1 cellular context compared by ENCODE assay signal in the genomic region with DNA sequence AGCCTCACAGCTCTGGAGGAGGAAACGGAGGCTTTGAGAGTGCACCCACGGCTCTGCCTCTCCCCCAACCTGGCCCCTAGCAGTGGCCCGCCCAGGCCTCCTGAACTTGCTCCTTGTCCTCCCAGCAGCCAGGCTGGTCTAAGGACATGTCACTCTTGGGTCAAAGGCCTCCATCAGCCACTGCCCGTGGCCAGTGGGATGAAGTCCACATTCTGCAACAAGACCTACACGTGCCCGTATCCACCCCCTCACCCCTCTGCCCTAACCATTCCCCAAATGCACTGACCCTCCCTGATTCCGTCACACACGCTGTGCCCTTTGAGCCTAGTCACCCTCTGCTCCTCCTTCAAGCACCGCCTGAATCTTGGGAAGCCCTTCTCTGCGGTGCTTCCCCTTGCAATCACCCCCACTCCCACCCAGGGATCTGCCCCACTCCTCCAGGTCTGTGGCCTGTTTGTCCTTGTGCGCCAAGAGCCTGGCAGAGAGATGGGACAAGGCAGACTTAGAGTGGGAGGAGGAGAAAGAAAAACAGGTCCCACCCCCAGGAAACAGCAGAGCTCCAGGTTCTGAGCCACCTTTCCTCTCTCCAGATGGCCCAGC.
TF ChIP-seq lines count a peak whose summit lies in the region.

No MANE protein-coding gene starts in this region.

TF ChIP-seq in HepG2, 621 proteins besides CTCF, POLR2A, EP300 and RAD21:
- TF ChIP-seq YEATS2 (CRISPR knock-in tag; IDR thresholded peaks at IDR 0.05; ENCODE audit: borderline replicate concordance) (no peak), IRX3 (CRISPR knock-in tag; IDR thresholded peaks at IDR 0.05; ENCODE audit: borderline replicate concordance, low read depth) (no peak), SALL1 (CRISPR knock-in tag; IDR thresholded peaks at IDR 0.05) (no peak), MATR3 (CRISPR knock-in tag; IDR thresholded peaks at IDR 0.05) (no peak), ZNF550 (CRISPR knock-in tag; IDR thresholded peaks at IDR 0.05; ENCODE audit: borderline replicate concordance) (no peak), DPF2 (CRISPR knock-in tag; IDR thresholded peaks at IDR 0.05; ENCODE audit: borderline replicate concordance, low read depth) (no peak), WIZ (CRISPR knock-in tag; IDR thresholded peaks at IDR 0.05) (no peak), BHLHE40 (IDR thresholded peaks at IDR 0.05; ENCODE audit: low read length) (0 out of 2 replicates have a peak, but pooled peaks have one; percentile 44), ZNF331 (CRISPR knock-in tag; IDR thresholded peaks at IDR 0.05) (no peak), ZBTB38 (CRISPR knock-in tag; IDR thresholded peaks at IDR 0.05) (peak; percentile 20; the same call in 1 of the 2 replicates), HNF4G (IDR thresholded peaks at IDR 0.05; ENCODE audit: borderline replicate concordance, low read depth, low read length) (no peak), HNF4G (CRISPR knock-in tag; IDR thresholded peaks at IDR 0.05; ENCODE audit: borderline replicate concordance, low read depth) (no peak), HNF4A (CRISPR knock-in tag; IDR thresholded peaks at IDR 0.05) (peak; percentile 57), BRCA1 (CRISPR knock-in tag; IDR thresholded peaks at IDR 0.05) (no peak), HMGA1 (CRISPR knock-in tag; conservative IDR thresholded peaks at IDR 0.05) (no peak)
- TF ChIP-seq, protein P1, sequence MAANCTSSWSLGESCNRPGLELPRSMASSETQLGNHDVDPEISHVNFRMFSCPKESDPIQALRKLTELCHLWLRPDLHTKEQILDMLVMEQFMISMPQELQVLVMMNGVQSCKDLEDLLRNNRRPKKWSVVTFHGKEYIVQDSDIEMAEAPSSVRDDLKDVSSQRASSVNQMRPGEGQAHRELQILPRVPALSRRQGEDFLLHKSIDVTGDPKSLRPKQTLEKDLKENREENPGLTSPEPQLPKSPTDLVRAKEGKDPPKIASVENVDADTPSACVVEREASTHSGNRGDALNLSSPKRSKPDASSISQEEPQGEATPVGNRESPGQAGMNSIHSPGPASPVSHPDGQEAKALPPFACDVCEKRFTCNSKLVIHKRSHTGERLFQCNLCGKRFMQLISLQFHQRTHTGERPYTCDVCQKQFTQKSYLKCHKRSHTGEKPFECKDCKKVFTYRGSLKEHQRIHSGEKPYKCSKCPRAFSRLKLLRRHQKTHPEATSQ (CRISPR knock-in tag; IDR thresholded peaks at IDR 0.05; ENCODE audit: borderline replicate concordance) = no peak
- TF ChIP-seq, protein P2, sequence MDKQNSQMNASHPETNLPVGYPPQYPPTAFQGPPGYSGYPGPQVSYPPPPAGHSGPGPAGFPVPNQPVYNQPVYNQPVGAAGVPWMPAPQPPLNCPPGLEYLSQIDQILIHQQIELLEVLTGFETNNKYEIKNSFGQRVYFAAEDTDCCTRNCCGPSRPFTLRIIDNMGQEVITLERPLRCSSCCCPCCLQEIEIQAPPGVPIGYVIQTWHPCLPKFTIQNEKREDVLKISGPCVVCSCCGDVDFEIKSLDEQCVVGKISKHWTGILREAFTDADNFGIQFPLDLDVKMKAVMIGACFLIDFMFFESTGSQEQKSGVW (CRISPR knock-in tag; IDR thresholded peaks at IDR 0.05; ENCODE audit: borderline replicate concordance) = no peak
- TF ChIP-seq, protein P3, sequence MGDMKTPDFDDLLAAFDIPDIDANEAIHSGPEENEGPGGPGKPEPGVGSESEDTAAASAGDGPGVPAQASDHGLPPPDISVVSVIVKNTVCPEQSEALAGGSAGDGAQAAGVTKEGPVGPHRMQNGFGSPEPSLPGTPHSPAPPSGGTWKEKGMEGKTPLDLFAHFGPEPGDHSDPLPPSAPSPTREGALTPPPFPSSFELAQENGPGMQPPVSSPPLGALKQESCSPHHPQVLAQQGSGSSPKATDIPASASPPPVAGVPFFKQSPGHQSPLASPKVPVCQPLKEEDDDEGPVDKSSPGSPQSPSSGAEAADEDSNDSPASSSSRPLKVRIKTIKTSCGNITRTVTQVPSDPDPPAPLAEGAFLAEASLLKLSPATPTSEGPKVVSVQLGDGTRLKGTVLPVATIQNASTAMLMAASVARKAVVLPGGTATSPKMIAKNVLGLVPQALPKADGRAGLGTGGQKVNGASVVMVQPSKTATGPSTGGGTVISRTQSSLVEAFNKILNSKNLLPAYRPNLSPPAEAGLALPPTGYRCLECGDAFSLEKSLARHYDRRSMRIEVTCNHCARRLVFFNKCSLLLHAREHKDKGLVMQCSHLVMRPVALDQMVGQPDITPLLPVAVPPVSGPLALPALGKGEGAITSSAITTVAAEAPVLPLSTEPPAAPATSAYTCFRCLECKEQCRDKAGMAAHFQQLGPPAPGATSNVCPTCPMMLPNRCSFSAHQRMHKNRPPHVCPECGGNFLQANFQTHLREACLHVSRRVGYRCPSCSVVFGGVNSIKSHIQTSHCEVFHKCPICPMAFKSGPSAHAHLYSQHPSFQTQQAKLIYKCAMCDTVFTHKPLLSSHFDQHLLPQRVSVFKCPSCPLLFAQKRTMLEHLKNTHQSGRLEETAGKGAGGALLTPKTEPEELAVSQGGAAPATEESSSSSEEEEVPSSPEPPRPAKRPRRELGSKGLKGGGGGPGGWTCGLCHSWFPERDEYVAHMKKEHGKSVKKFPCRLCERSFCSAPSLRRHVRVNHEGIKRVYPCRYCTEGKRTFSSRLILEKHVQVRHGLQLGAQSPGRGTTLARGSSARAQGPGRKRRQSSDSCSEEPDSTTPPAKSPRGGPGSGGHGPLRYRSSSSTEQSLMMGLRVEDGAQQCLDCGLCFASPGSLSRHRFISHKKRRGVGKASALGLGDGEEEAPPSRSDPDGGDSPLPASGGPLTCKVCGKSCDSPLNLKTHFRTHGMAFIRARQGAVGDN (CRISPR knock-in tag; IDR thresholded peaks at IDR 0.05) = peak; percentile 30; the same call in 1 of the 2 replicates
- TF ChIP-seq, protein P4, sequence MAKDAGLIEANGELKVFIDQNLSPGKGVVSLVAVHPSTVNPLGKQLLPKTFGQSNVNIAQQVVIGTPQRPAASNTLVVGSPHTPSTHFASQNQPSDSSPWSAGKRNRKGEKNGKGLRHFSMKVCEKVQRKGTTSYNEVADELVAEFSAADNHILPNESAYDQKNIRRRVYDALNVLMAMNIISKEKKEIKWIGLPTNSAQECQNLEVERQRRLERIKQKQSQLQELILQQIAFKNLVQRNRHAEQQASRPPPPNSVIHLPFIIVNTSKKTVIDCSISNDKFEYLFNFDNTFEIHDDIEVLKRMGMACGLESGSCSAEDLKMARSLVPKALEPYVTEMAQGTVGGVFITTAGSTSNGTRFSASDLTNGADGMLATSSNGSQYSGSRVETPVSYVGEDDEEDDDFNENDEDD (CRISPR knock-in tag; IDR thresholded peaks at IDR 0.05; ENCODE audit: borderline replicate concordance) = no peak
- TF ChIP-seq, protein P5, sequence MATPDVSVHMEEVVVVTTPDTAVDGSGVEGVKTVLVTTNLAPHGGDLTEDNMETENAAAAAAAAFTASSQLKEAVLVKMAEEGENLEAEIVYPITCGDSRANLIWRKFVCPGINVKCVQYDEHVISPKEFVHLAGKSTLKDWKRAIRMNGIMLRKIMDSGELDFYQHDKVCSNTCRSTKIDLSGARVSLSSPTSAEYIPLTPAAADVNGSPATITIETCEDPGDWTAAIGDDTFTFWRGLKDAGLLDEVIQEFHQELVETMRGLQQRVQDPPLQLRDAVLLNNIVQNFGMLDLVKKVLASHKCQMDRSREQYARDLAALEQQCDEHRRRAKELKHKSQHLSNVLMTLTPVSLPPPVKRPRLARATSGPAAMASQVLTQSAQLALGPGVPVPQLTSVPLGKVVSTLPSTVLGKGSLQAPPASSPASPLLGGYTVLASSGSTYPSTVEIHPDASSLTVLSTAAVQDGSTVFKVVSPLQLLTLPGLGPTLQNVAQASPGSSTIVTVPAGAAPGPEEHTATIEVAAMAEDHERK (CRISPR knock-in tag; IDR thresholded peaks at IDR 0.05; ENCODE audit: low read depth) = no peak
- TF ChIP-seq, protein P6, sequence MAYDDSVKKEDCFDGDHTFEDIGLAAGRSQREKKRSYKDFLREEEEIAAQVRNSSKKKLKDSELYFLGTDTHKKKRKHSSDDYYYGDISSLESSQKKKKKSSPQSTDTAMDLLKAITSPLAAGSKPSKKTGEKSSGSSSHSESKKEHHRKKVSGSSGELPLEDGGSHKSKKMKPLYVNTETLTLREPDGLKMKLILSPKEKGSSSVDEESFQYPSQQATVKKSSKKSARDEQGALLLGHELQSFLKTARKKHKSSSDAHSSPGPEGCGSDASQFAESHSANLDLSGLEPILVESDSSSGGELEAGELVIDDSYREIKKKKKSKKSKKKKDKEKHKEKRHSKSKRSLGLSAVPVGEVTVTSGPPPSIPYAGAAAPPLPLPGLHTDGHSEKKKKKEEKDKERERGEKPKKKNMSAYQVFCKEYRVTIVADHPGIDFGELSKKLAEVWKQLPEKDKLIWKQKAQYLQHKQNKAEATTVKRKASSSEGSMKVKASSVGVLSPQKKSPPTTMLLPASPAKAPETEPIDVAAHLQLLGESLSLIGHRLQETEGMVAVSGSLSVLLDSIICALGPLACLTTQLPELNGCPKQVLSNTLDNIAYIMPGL (CRISPR knock-in tag; IDR thresholded peaks at IDR 0.05; ENCODE audit: borderline replicate concordance in 1 of 2, low read depth in 1 of 2) = no peak
- TF ChIP-seq, protein P7, sequence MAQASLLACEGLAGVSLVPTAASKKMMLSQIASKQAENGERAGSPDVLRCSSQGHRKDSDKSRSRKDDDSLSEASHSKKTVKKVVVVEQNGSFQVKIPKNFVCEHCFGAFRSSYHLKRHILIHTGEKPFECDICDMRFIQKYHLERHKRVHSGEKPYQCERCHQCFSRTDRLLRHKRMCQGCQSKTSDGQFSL (CRISPR knock-in tag; IDR thresholded peaks at IDR 0.05) = no peak
- TF ChIP-seq, protein P8, sequence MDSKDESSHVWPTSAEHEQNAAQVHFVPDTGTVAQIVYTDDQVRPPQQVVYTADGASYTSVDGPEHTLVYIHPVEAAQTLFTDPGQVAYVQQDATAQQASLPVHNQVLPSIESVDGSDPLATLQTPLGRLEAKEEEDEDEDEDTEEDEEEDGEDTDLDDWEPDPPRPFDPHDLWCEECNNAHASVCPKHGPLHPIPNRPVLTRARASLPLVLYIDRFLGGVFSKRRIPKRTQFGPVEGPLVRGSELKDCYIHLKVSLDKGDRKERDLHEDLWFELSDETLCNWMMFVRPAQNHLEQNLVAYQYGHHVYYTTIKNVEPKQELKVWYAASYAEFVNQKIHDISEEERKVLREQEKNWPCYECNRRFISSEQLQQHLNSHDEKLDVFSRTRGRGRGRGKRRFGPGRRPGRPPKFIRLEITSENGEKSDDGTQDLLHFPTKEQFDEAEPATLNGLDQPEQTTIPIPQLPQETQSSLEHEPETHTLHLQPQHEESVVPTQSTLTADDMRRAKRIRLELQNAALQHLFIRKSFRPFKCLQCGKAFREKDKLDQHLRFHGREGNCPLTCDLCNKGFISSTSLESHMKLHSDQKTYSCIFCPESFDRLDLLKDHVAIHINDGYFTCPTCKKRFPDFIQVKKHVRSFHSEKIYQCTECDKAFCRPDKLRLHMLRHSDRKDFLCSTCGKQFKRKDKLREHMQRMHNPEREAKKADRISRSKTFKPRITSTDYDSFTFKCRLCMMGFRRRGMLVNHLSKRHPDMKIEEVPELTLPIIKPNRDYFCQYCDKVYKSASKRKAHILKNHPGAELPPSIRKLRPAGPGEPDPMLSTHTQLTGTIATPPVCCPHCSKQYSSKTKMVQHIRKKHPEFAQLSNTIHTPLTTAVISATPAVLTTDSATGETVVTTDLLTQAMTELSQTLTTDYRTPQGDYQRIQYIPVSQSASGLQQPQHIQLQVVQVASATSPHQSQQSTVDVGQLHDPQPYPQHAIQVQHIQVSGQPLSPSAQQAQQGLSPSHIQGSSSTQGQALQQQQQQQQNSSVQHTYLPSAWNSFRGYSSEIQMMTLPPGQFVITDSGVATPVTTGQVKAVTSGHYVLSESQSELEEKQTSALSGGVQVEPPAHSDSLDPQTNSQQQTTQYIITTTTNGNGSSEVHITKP (CRISPR knock-in tag; IDR thresholded peaks at IDR 0.05; ENCODE audit: low read depth) = no peak
- TF ChIP-seq, protein P9, sequence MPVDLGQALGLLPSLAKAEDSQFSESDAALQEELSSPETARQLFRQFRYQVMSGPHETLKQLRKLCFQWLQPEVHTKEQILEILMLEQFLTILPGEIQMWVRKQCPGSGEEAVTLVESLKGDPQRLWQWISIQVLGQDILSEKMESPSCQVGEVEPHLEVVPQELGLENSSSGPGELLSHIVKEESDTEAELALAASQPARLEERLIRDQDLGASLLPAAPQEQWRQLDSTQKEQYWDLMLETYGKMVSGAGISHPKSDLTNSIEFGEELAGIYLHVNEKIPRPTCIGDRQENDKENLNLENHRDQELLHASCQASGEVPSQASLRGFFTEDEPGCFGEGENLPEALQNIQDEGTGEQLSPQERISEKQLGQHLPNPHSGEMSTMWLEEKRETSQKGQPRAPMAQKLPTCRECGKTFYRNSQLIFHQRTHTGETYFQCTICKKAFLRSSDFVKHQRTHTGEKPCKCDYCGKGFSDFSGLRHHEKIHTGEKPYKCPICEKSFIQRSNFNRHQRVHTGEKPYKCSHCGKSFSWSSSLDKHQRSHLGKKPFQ (CRISPR knock-in tag; IDR thresholded peaks at IDR 0.05; ENCODE audit: insufficient replicate concordance) = no peak
- TF ChIP-seq, protein P10, sequence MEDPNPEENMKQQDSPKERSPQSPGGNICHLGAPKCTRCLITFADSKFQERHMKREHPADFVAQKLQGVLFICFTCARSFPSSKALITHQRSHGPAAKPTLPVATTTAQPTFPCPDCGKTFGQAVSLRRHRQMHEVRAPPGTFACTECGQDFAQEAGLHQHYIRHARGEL (CRISPR knock-in tag; IDR thresholded peaks at IDR 0.05) = no peak
- TF ChIP-seq, protein P11, sequence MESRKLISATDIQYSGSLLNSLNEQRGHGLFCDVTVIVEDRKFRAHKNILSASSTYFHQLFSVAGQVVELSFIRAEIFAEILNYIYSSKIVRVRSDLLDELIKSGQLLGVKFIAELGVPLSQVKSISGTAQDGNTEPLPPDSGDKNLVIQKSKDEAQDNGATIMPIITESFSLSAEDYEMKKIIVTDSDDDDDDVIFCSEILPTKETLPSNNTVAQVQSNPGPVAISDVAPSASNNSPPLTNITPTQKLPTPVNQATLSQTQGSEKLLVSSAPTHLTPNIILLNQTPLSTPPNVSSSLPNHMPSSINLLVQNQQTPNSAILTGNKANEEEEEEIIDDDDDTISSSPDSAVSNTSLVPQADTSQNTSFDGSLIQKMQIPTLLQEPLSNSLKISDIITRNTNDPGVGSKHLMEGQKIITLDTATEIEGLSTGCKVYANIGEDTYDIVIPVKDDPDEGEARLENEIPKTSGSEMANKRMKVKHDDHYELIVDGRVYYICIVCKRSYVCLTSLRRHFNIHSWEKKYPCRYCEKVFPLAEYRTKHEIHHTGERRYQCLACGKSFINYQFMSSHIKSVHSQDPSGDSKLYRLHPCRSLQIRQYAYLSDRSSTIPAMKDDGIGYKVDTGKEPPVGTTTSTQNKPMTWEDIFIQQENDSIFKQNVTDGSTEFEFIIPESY (CRISPR knock-in tag; IDR thresholded peaks at IDR 0.05) = 0 out of 2 replicates have a peak, but pooled peaks have one; percentile 15
- TF ChIP-seq, protein P12, sequence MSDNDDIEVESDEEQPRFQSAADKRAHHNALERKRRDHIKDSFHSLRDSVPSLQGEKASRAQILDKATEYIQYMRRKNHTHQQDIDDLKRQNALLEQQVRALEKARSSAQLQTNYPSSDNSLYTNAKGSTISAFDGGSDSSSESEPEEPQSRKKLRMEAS (IDR thresholded peaks at IDR 0.05) = 0 out of 2 replicates have a peak, but pooled peaks have one; percentile 14
